In genomic region chr2:47076586-47077441, GRCh38 we compare ENCODE assay signal across 8 cellular contexts.
DNase-seq lines count a peak whose midpoint lies in the region; ATAC-seq and TF ChIP-seq lines count a peak whose summit lies in the region.

No MANE protein-coding gene starts in this region.

- no peaks in the 10 kb centered on the region for H3K9me3 Mint-ChIP-seq in activated CD4-positive, alpha-beta T cell treated with anti-CD3 and anti-CD28 coated beads, Interleukin-2, amount 10 ng/mL, durations not matched to agents 24 days and 14 days
- H3K9me3 Mint-ChIP-seq in activated CD4-positive, alpha-beta T cell treated with anti-CD3 and anti-CD28 coated beads, Interleukin-2, amount 10 ng/mL, durations not matched to agents 7 days and 5 days: no peaks in the 10 kb centered on the region
- H3K9me3 Mint-ChIP-seq in type B pancreatic cell: no peaks in the 10 kb centered on the region

- H3K4me1 Mint-ChIP-seq in activated CD4-positive, alpha-beta T cell treated with anti-CD3 and anti-CD28 coated beads, Interleukin-2, amount 10 ng/mL, durations not matched to agents 24 days and 14 days: peaks cover 6% of the 10 kb centered on the region
- H3K4me1 Mint-ChIP-seq in activated CD4-positive, alpha-beta T cell treated with anti-CD3 and anti-CD28 coated beads, Interleukin-2, amount 10 ng/mL, durations not matched to agents 7 days and 5 days: peaks cover 10% of the 10 kb centered on the region
- peaks cover 40% of the 10 kb centered on the region for H3K4me1 Mint-ChIP-seq in type B pancreatic cell (ENCODE audit: unreplicated experiment)

- intact Hi-C loops in activated CD4-positive, alpha-beta T cell treated with anti-CD3 and anti-CD28 coated beads, Interleukin-2, amount 10 ng/mL, durations not matched to agents 24 days and 14 days (cut with micrococcal nuclease): no loop called here
- intact Hi-C loops in right lobe of liver (cut with DNase I): no loop called here

- H3K27me3 Mint-ChIP-seq in activated CD4-positive, alpha-beta T cell treated with anti-CD3 and anti-CD28 coated beads, Interleukin-2, amount 10 ng/mL, durations not matched to agents 24 days and 14 days: no peaks in the 10 kb centered on the region
- no peaks in the 10 kb centered on the region for H3K27me3 Mint-ChIP-seq in activated CD4-positive, alpha-beta T cell treated with anti-CD3 and anti-CD28 coated beads, Interleukin-2, amount 10 ng/mL, durations not matched to agents 7 days and 5 days
- H3K27me3 Mint-ChIP-seq in type B pancreatic cell: no peaks in the 10 kb centered on the region

- no peak for DNase-seq in activated CD4-positive, alpha-beta T cell treated with anti-CD3 and anti-CD28 coated beads, Interleukin-2, amount 10 ng/mL, durations not matched to agents 24 days and 14 days
- DNase-seq in activated CD4-positive, alpha-beta T cell treated with anti-CD3 and anti-CD28 coated beads, Interleukin-2, amount 10 ng/mL, durations not matched to agents 7 days and 5 days: no peak
- DNase-seq in brain microvascular endothelial cell (peak; percentile 98), right lobe of liver (peak in 1 of 3 donors; percentile 42), type B pancreatic cell (ENCODE audit: extremely low spot score, unreplicated experiment) (no peak), NCI-H526 treated with DMSO at 0.1 percent for 48 hours (lab: John Stamatoyannopoulos, UW) (no peak), Karpas-422 (no peak)

- no peak for TF ChIP-seq CTCF in brain microvascular endothelial cell (IDR thresholded peaks at IDR 0.05; ENCODE audit: low read depth, low read length, missing control alignments)
- peak in 1 of 4 donors; percentile 12 for TF ChIP-seq CTCF in right lobe of liver (IDR thresholded peaks at IDR 0.05)
- TF ChIP-seq CTCF in type B pancreatic cell (conservative IDR thresholded peaks at IDR 0.05): no peak

- in situ Hi-C loops in brain microvascular endothelial cell (cut with HindIII; ENCODE audit: low pct_ligation_motif_present, low sequenced_read_pairs): no loop called here

- peak overlapping the region; percentile 15 for H3K27ac Mint-ChIP-seq in activated CD4-positive, alpha-beta T cell treated with anti-CD3 and anti-CD28 coated beads, Interleukin-2, amount 10 ng/mL, durations not matched to agents 24 days and 14 days
- no peak overlapping the region for H3K27ac Mint-ChIP-seq in activated CD4-positive, alpha-beta T cell treated with anti-CD3 and anti-CD28 coated beads, Interleukin-2, amount 10 ng/mL, durations not matched to agents 7 days and 5 days
- H3K27ac Mint-ChIP-seq in type B pancreatic cell: peak overlapping the region; percentile 95

- H3K9me2 ChIP-seq in Karpas-422 (replicated peaks; ENCODE audit: insufficient read depth, low read length): no peaks in the 10 kb centered on the region

- peak; percentile 13 for TF ChIP-seq POLR2A in right lobe of liver (IDR thresholded peaks at IDR 0.05)

- H4K20me1 ChIP-seq in Karpas-422 (ENCODE audit: insufficient read depth, low read depth, low read length): no peaks in the 10 kb centered on the region; the same call in 1 of the 2 replicates

- H3K9me3 ChIP-seq in right lobe of liver (no peaks in the 10 kb centered on the region), Karpas-422 (ENCODE audit: low read length) (no peaks in the 10 kb centered on the region)

- 29% methylated on average over 7 of the region's 12 CpGs for WGBS in right lobe of liver (ENCODE audit: insufficient coverage, low coverage, low lambda C conversion rate, missing lambda C conversion rate)

- CTCF ChIA-PET in activated CD4-positive, alpha-beta T cell treated with anti-CD3 and anti-CD28 coated beads, Interleukin-2, amount 10 ng/mL, durations not matched to agents 7 days and 5 days (lab: Charles Lee): interaction anchor here (1.0 kb wide), 1 partner anchor 9 kb away, joined by 3 read pairs; no protein-coding TSS in a partner anchor

- H3K27ac ChIP-seq in brain microvascular endothelial cell: peak overlapping the region; percentile 86
- H3K27ac ChIP-seq in right lobe of liver: peak overlapping the region in 1 of 3 donors; percentile 57
- no peak overlapping the region for H3K27ac ChIP-seq in Karpas-422 (ENCODE audit: low read length)

- H3K4me3 ChIP-seq in brain microvascular endothelial cell (ENCODE audit: low read depth, low read length): no peak overlapping the region
- no peak overlapping the region for H3K4me3 ChIP-seq in right lobe of liver
- no peak overlapping the region for H3K4me3 ChIP-seq in Karpas-422 (ENCODE audit: low read length)

- no peak overlapping the region for H3K9ac ChIP-seq in Karpas-422 (ENCODE audit: low read length)

- H3K36me3 ChIP-seq in brain microvascular endothelial cell (replicated peaks) (no peaks in the 10 kb centered on the region), right lobe of liver (no peaks in the 10 kb centered on the region), Karpas-422 (ENCODE audit: insufficient read depth, low read length) (peaks cover 3% of the 10 kb centered on the region; the same call in 1 of the 2 replicates)

- H2AFZ ChIP-seq in Karpas-422 (ENCODE audit: low read length): no peak overlapping the region

- ATAC-seq in right lobe of liver (peak in 3 of 4 donors; percentile 25 to 68 (median 29)), GM19324 (IDR thresholded peaks at IDR 0.05; ENCODE audit: low FRiP score, unreplicated experiment) (no peak)

- POLR2A ChIA-PET in activated CD4-positive, alpha-beta T cell treated with anti-CD3 and anti-CD28 coated beads, Interleukin-2, amount 10 ng/mL, durations not matched to agents 7 days and 5 days (lab: Charles Lee): no interaction called here

- H3K4me2 ChIP-seq in Karpas-422 (ENCODE audit: low read depth, low read length, poor library complexity, severe bottlenecking): no peak overlapping the region

- H3K36me3 Mint-ChIP-seq in activated CD4-positive, alpha-beta T cell treated with anti-CD3 and anti-CD28 coated beads, Interleukin-2, amount 10 ng/mL, durations not matched to agents 24 days and 14 days (ENCODE audit: low read depth): peaks cover 14% of the 10 kb centered on the region
- peaks cover 12% of the 10 kb centered on the region for H3K36me3 Mint-ChIP-seq in activated CD4-positive, alpha-beta T cell treated with anti-CD3 and anti-CD28 coated beads, Interleukin-2, amount 10 ng/mL, durations not matched to agents 7 days and 5 days (ENCODE audit: low read depth)
- no peaks in the 10 kb centered on the region for H3K36me3 Mint-ChIP-seq in type B pancreatic cell

- H3K79me2 ChIP-seq in Karpas-422 (ENCODE audit: low read length): no peaks in the 10 kb centered on the region

- H3K27me3 ChIP-seq in brain microvascular endothelial cell (replicated peaks): no peaks in the 10 kb centered on the region
- H3K27me3 ChIP-seq in right lobe of liver: no peaks in the 10 kb centered on the region
- H3K27me3 ChIP-seq in Karpas-422 (ENCODE audit: low read length): no peaks in the 10 kb centered on the region

- peaks cover 0 to 36% (median 12%) of the 10 kb centered on the region in 4 donors for H3K4me1 ChIP-seq in right lobe of liver
- peaks cover 9% of the 10 kb centered on the region for H3K4me1 ChIP-seq in Karpas-422 (ENCODE audit: low read length)

- H3K4me3 Mint-ChIP-seq in activated CD4-positive, alpha-beta T cell treated with anti-CD3 and anti-CD28 coated beads, Interleukin-2, amount 10 ng/mL, durations not matched to agents 24 days and 14 days: no peak overlapping the region
- no peak overlapping the region for H3K4me3 Mint-ChIP-seq in activated CD4-positive, alpha-beta T cell treated with anti-CD3 and anti-CD28 coated beads, Interleukin-2, amount 10 ng/mL, durations not matched to agents 7 days and 5 days
- H3K4me3 Mint-ChIP-seq in type B pancreatic cell: peak overlapping the region; percentile 9
